8 cellular contexts compared by ENCODE assay signal in genomic region chr9:12775963-12776774, GRCh38. TPM values are rescaled to one million over a fixed set of nuclear protein-coding genes. Genes with fewer than 3 reads are reported as not detected.
A peak's percentile ranks its signal among the peaks of the same experiment; 100 is the strongest.
DNase-seq lines count a peak whose midpoint lies in the region; ATAC-seq and TF ChIP-seq lines count a peak whose summit lies in the region.

No MANE protein-coding gene starts in this region.

- H3K27me3 Mint-ChIP-seq in dendritic cell treated with granulocyte-macrophage colony-stimulating factor and Interleukin-4, amounts not matched to agents 40 ng/mL and 50 ng/mL, for 4 days: peaks cover 32% of the 10 kb centered on the region

- ATAC-seq in GM21528 (IDR thresholded peaks at IDR 0.05; ENCODE audit: low FRiP score, unreplicated experiment) (peak; percentile 85), left colon (peak; percentile 90)

- TF ChIP-seq CTCF in PC-9 (conservative IDR thresholded peaks at IDR 0.05) (peak; percentile 48; the same call in 1 of the 2 replicates), stomach (IDR thresholded peaks at IDR 0.05) (peak in 4 of 7 experiments; percentile 11 to 29 (median 22))

- TSS peak; percentile 22 for BruUV-seq in PC-9 (replicated peaks; lab: Mats Ljungman, UMichigan)

- H3K4me1 ChIP-seq in PC-9 (replicated peaks; ENCODE audit: insufficient read depth) (peaks cover 23% of the 10 kb centered on the region), stomach (peaks cover 0 to 39% (median 13%) of the 10 kb centered on the region in 4 donors)

- no peaks in the 10 kb centered on the region for H3K9me3 Mint-ChIP-seq in dendritic cell treated with granulocyte-macrophage colony-stimulating factor and Interleukin-4, amounts not matched to agents 40 ng/mL and 50 ng/mL, for 4 days

- H3F3A ChIP-seq in PC-9 (ENCODE audit: insufficient read depth, low read depth): peaks cover 8% of the 10 kb centered on the region; the same call in 1 of the 2 replicates

- DNase-seq in DMS53 treated with DMSO at 0.1 percent for 48 hours (lab: John Stamatoyannopoulos, UW; ENCODE audit: unreplicated experiment): peak; percentile 49
- peak; percentile 64 to 65 for DNase-seq in PC-9
- DNase-seq in left colon: peak; percentile 87 to 94
- peak; percentile 82 for DNase-seq in stomach
- no peak for DNase-seq in GOT3 (lab: John Stamatoyannopoulos, UW)

- intact Hi-C loops in PC-9 (cut with micrococcal nuclease; ENCODE audit: unreplicated experiment) (loop anchor here (1.0 to 2.0 kb wide), 4 partner anchors 8 to 109 kb away; no protein-coding TSS in a partner anchor), left colon (cut with DNase I, micrococcal nuclease) (loop anchor here in 1 of 2 donors (5.0 kb wide), 1 partner anchor 106 kb away; no protein-coding TSS in a partner anchor), stomach (cut with DNase I; ENCODE audit: low total_unique reads) (no loop called here)
- intact Hi-C loops in dendritic cell treated with granulocyte-macrophage colony-stimulating factor and Interleukin-4, amounts not matched to agents 40 ng/mL and 50 ng/mL, for 4 days (cut with micrococcal nuclease): no loop called here

- H3K27ac Mint-ChIP-seq in dendritic cell treated with granulocyte-macrophage colony-stimulating factor and Interleukin-4, amounts not matched to agents 40 ng/mL and 50 ng/mL, for 4 days: no peak overlapping the region

- H3K79me2 ChIP-seq in PC-9 (ENCODE audit: low read depth): peaks cover 16% of the 10 kb centered on the region; the same call in 1 of the 2 replicates

- H3K27ac ChIP-seq in PC-9 (peak overlapping the region; percentile 78), stomach (peak overlapping the region; percentile 87 to 94 (median 89))

- 0 to 1% (median 1%) methylated on average over 33 to 34 of the region's 34 CpGs for WGBS in stomach, 5 donors

- peak overlapping the region; percentile 73 for H2AFZ ChIP-seq in PC-9

- peak overlapping the region; percentile 79 for H3K4me2 ChIP-seq in PC-9

- peak overlapping the region; percentile 90 for H3K4me3 ChIP-seq in PC-9
- H3K4me3 ChIP-seq in stomach: peak overlapping the region; percentile 57 to 81 (median 78)

- no peaks in the 10 kb centered on the region for H3K9me2 ChIP-seq in PC-9 (ENCODE audit: insufficient read depth)

- no peaks in the 10 kb centered on the region for H3K27me3 ChIP-seq in PC-9 (ENCODE audit: insufficient read depth, low read depth)
- H3K27me3 ChIP-seq in stomach: no peaks in the 10 kb centered on the region

- no peaks in the 10 kb centered on the region for H3K36me3 ChIP-seq in PC-9 (ENCODE audit: low read depth)
- H3K36me3 ChIP-seq in stomach: no peaks in the 10 kb centered on the region

- TF ChIP-seq POLR2A in stomach (IDR thresholded peaks at IDR 0.05): no peak

- TF ChIP-seq EP300 in Ishikawa (IDR thresholded peaks at IDR 0.05; ENCODE audit: borderline replicate concordance): no peak
- no peak for TF ChIP-seq EP300 in stomach (IDR thresholded peaks at IDR 0.05)

- CTCF ChIA-PET in PC-9 (lab: Charles Lee): interaction anchor here (0.8 to 1.3 kb wide), 6 partner anchors 9 to 109 kb away, joined by 3 to 6 read pairs (median 3); no protein-coding TSS in a partner anchor

- H4K20me1 ChIP-seq in PC-9 (ENCODE audit: insufficient read depth): no peaks in the 10 kb centered on the region

- peak overlapping the region; percentile 66 for H3K4me3 Mint-ChIP-seq in dendritic cell treated with granulocyte-macrophage colony-stimulating factor and Interleukin-4, amounts not matched to agents 40 ng/mL and 50 ng/mL, for 4 days

- H3K4me1 Mint-ChIP-seq in dendritic cell treated with granulocyte-macrophage colony-stimulating factor and Interleukin-4, amounts not matched to agents 40 ng/mL and 50 ng/mL, for 4 days (ENCODE audit: low read depth): peaks cover 19% of the 10 kb centered on the region

- TF ChIP-seq RAD21 in Ishikawa (IDR thresholded peaks at IDR 0.05; ENCODE audit: low read depth): peak; percentile 57; the same call in 1 of the 2 replicates

- H3K36me3 Mint-ChIP-seq in dendritic cell treated with granulocyte-macrophage colony-stimulating factor and Interleukin-4, amounts not matched to agents 40 ng/mL and 50 ng/mL, for 4 days (ENCODE audit: low read depth): no peaks in the 10 kb centered on the region

- H3K9me3 ChIP-seq in PC-9 (ENCODE audit: insufficient read depth, low read depth): no peaks in the 10 kb centered on the region
- H3K9me3 ChIP-seq in stomach: no peaks in the 10 kb centered on the region

- POLR2A ChIA-PET in PC-9 (lab: Charles Lee; ENCODE audit: unreplicated experiment): interaction anchor here (0.5 to 0.7 kb wide), 3 partner anchors 41 to 226 kb away, joined by 3 to 4 read pairs (median 3); no protein-coding TSS in a partner anchor

TF ChIP-seq in Ishikawa, 13 proteins besides CTCF, POLR2A, EP300 and RAD21:
- TF ChIP-seq ZBTB7A (IDR thresholded peaks at IDR 0.05; ENCODE audit: low read depth): 0 out of 2 replicates have a peak, but pooled peaks have one; percentile 23
- TF ChIP-seq REST (IDR thresholded peaks at IDR 0.05; ENCODE audit: low read depth): no peak
- peak; percentile 17; the same call in 1 of the 2 replicates for TF ChIP-seq TCF12 (IDR thresholded peaks at IDR 0.05; ENCODE audit: low read depth)

RNA-seq across cellular contexts. Expression of gene LURAP1L, which starts 1.3 kb away (rescaled TPM):
- 3.6 and 4.1 TPM in 2 replicates for total RNA-seq in PC-9 (2021)
- 10 to 100 TPM; 26.6 to 29.8 TPM for total RNA-seq in left colon
- total RNA-seq in stomach: 10 to 100 TPM; 19.3 to 32.2 (median 28.1) TPM
- polyA plus RNA-seq in stomach: 10 to 100 TPM in 2 of 3 donors, 1 to 10 TPM in 1; 6.7 to 11.9 (median 11.8) TPM
